ENCODE assay signal across 17 cellular contexts in genomic region chr5:138385660-138386059, GRCh38. TPM values are rescaled to one million over a fixed set of nuclear protein-coding genes. Genes with fewer than 3 reads are reported as not detected.
DNase-seq lines count a peak whose midpoint lies in the region; ATAC-seq and TF ChIP-seq lines count a peak whose summit lies in the region.
"Had no signal": no experiment of that assay in that cellular context is flagged by ENCODE, and none has a peak within 500 bp of the region (broad histone marks: within the 10 kb centered on the region; RNA-seq: fewer than 3 reads in every experiment).

No MANE protein-coding gene starts in this region.

- CTCF ChIA-PET in activated CD4-positive, alpha-beta T cell treated with anti-CD3 and anti-CD28 coated beads for 36 hours (lab: Charles Lee): no interaction called here

- peaks cover 31% of the 10 kb centered on the region for H3K36me3 Mint-ChIP-seq in activated CD4-positive, alpha-beta T cell treated with anti-CD3 and anti-CD28 coated beads for 36 hours (ENCODE audit: low read depth)
- peaks cover 41% of the 10 kb centered on the region for H3K36me3 Mint-ChIP-seq in activated CD4-positive, alpha-beta T cell treated with anti-CD3 and anti-CD28 coated beads, Interleukin-2, amount 10 ng/mL, durations not matched to agents 24 days and 14 days (ENCODE audit: low read depth)

- no peaks in the 10 kb centered on the region for H3K4me1 Mint-ChIP-seq in activated CD4-positive, alpha-beta T cell treated with anti-CD3 and anti-CD28 coated beads for 36 hours
- no peaks in the 10 kb centered on the region for H3K4me1 Mint-ChIP-seq in activated CD4-positive, alpha-beta T cell treated with anti-CD3 and anti-CD28 coated beads, Interleukin-2, amount 10 ng/mL, durations not matched to agents 24 days and 14 days

- H3K36me3 ChIP-seq in mucosa of descending colon (ENCODE audit: low read depth): peaks cover 16% of the 10 kb centered on the region

- intact Hi-C loops in activated CD4-positive, alpha-beta T cell treated with anti-CD3 and anti-CD28 coated beads for 36 hours (cut with DNase I, micrococcal nuclease): no loop called here
- intact Hi-C loops in activated CD4-positive, alpha-beta T cell treated with anti-CD3 and anti-CD28 coated beads, Interleukin-2, amount 10 ng/mL, durations not matched to agents 24 days and 14 days (cut with micrococcal nuclease): no loop called here
- intact Hi-C loops in dorsolateral prefrontal cortex (cut with DNase I) (no loop called here), mucosa of descending colon (cut with DNase I, micrococcal nuclease) (no loop called here)

- no peak for DNase-seq in activated CD4-positive, alpha-beta T cell treated with anti-CD3 and anti-CD28 coated beads for 36 hours
- no peak for DNase-seq in activated CD4-positive, alpha-beta T cell treated with anti-CD3 and anti-CD28 coated beads, Interleukin-2, amount 10 ng/mL, durations not matched to agents 24 days and 14 days
- DNase-seq in dorsolateral prefrontal cortex (no peak), pons (ENCODE audit: low spot score) (peak; percentile 81), superior temporal gyrus (ENCODE audit: extremely low spot score) (peak; percentile 32), mucosa of descending colon (no peak), germinal center (ENCODE audit: low spot score) (no peak), omental fat pad (ENCODE audit: low spot score) (no peak)
- DNase-seq: EL, NCI-H1436, NCI-H2029 treated with DMSO at 0.1 percent for 48 hours, NCI-H2227 treated with DMSO at 0.1 percent for 48 hours, NCI-H526 treated with DMSO at 0.1 percent for 48 hours, OCI-M1 had no signal

- POLR2A ChIA-PET in activated CD4-positive, alpha-beta T cell treated with anti-CD3 and anti-CD28 coated beads for 36 hours (lab: Charles Lee): no interaction called here

- no peaks in the 10 kb centered on the region for H3K9me3 ChIP-seq in mucosa of descending colon
- H3K9me3 ChIP-seq: BLaER1 had no signal

- no peaks in the 10 kb centered on the region for H3K27me3 Mint-ChIP-seq in activated CD4-positive, alpha-beta T cell treated with anti-CD3 and anti-CD28 coated beads for 36 hours
- no peaks in the 10 kb centered on the region for H3K27me3 Mint-ChIP-seq in activated CD4-positive, alpha-beta T cell treated with anti-CD3 and anti-CD28 coated beads, Interleukin-2, amount 10 ng/mL, durations not matched to agents 24 days and 14 days

- no peaks in the 10 kb centered on the region for H3K9me3 Mint-ChIP-seq in activated CD4-positive, alpha-beta T cell treated with anti-CD3 and anti-CD28 coated beads for 36 hours (ENCODE audit: low read depth)
- no peaks in the 10 kb centered on the region for H3K9me3 Mint-ChIP-seq in activated CD4-positive, alpha-beta T cell treated with anti-CD3 and anti-CD28 coated beads, Interleukin-2, amount 10 ng/mL, durations not matched to agents 24 days and 14 days

- no peak overlapping the region for H3K4me3 ChIP-seq in dorsolateral prefrontal cortex
- no peak overlapping the region for H3K4me3 ChIP-seq in mucosa of descending colon
- H3K4me3 ChIP-seq: BLaER1 had no signal

- H3K4me1 ChIP-seq in mucosa of descending colon (ENCODE audit: low read depth): no peaks in the 10 kb centered on the region
- H3K4me1 ChIP-seq: BLaER1 had no signal

- no peak overlapping the region for H3K4me3 Mint-ChIP-seq in activated CD4-positive, alpha-beta T cell treated with anti-CD3 and anti-CD28 coated beads for 36 hours
- no peak overlapping the region for H3K4me3 Mint-ChIP-seq in activated CD4-positive, alpha-beta T cell treated with anti-CD3 and anti-CD28 coated beads, Interleukin-2, amount 10 ng/mL, durations not matched to agents 24 days and 14 days

- peak overlapping the region; percentile 26 for H3K27ac Mint-ChIP-seq in activated CD4-positive, alpha-beta T cell treated with anti-CD3 and anti-CD28 coated beads for 36 hours
- H3K27ac Mint-ChIP-seq in activated CD4-positive, alpha-beta T cell treated with anti-CD3 and anti-CD28 coated beads, Interleukin-2, amount 10 ng/mL, durations not matched to agents 24 days and 14 days: no peak overlapping the region

- H3K27me3 ChIP-seq in dorsolateral prefrontal cortex: no peaks in the 10 kb centered on the region
- H3K27me3 ChIP-seq: BLaER1 had no signal

- TF ChIP-seq CTCF in dorsolateral prefrontal cortex (IDR thresholded peaks at IDR 0.05 in 54 of 56, conservative IDR thresholded peaks at IDR 0.05 in 2 of 56; ENCODE audit: low read depth in 1 of 56, partially characterized antibody in 56 of 56) (no peak), mucosa of descending colon (IDR thresholded peaks at IDR 0.05) (no peak), omental fat pad (IDR thresholded peaks at IDR 0.05) (no peak)

- H3K27ac ChIP-seq in dorsolateral prefrontal cortex: peak overlapping the region in 51 of 59 donors; percentile 2 to 85 (median 67)
- H3K27ac ChIP-seq: 22Rv1, BLaER1, HL-60 had no signal

- ATAC-seq in activated CD4-positive, alpha-beta T cell treated with anti-CD3 and anti-CD28 coated beads for 36 hours: no peak
- ATAC-seq in mucosa of descending colon (no peak), omental fat pad (ENCODE audit: low FRiP score) (no peak)

RNA-seq across cellular contexts. Expression of gene KDM3B, which starts 33.2 kb away (rescaled TPM):
- total RNA-seq in activated CD4-positive, alpha-beta T cell treated with anti-CD3 and anti-CD28 coated beads for 36 hours: 10 to 100 TPM; 39.0 to 40.9 TPM
- total RNA-seq in activated CD4-positive, alpha-beta T cell treated with anti-CD3 and anti-CD28 coated beads, Interleukin-2, amount 10 ng/mL, durations not matched to agents 24 days and 14 days: 48.7 and 52.7 TPM in 2 replicates
- total RNA-seq in dorsolateral prefrontal cortex: 10 to 100 TPM; 50.2 to 81.2 (median 66.4) TPM
- 10 to 100 TPM; 56.6 to 84.3 (median 71.7) TPM for total RNA-seq in mucosa of descending colon
- 10 to 100 TPM; 47.6 to 66.2 (median 54.1) TPM for total RNA-seq in omental fat pad

RNA-seq across cellular contexts. Expression of gene FAM53C, which starts 47.6 kb away (rescaled TPM):
- total RNA-seq in activated CD4-positive, alpha-beta T cell treated with anti-CD3 and anti-CD28 coated beads for 36 hours: 10 to 100 TPM; 22.8 to 25.9 TPM
- 24.1 and 27.1 TPM in 2 replicates for total RNA-seq in activated CD4-positive, alpha-beta T cell treated with anti-CD3 and anti-CD28 coated beads, Interleukin-2, amount 10 ng/mL, durations not matched to agents 24 days and 14 days
- total RNA-seq in dorsolateral prefrontal cortex (10 to 100 TPM; 31.8 to 57.6 (median 42.1) TPM), mucosa of descending colon (10 to 100 TPM; 14.4 to 33.5 (median 14.5) TPM), omental fat pad (10 to 100 TPM; 21.9 to 38.7 (median 25.3) TPM)

RNA-seq across cellular contexts. Expression of gene REEP2, which starts 53.2 kb away (rescaled TPM):
- 1 to 10 TPM; 4.0 to 5.6 TPM for total RNA-seq in activated CD4-positive, alpha-beta T cell treated with anti-CD3 and anti-CD28 coated beads for 36 hours
- 3.5 and 4.6 TPM in 2 replicates for total RNA-seq in activated CD4-positive, alpha-beta T cell treated with anti-CD3 and anti-CD28 coated beads, Interleukin-2, amount 10 ng/mL, durations not matched to agents 24 days and 14 days
- total RNA-seq in dorsolateral prefrontal cortex (100 to 1,000 TPM in 119 of 120 experiments, 10 to 100 TPM in 1; 68.4 to 279 (median 196) TPM), mucosa of descending colon (10 to 100 TPM in 1 of 3 donors, 1 to 10 TPM in 2; 1.0 to 16.3 (median 2.7) TPM), omental fat pad (1 to 10 TPM in 3 of 4 donors, under 1 TPM in 1; 0.84 to 7.0 (median 2.0) TPM)

RNA-seq across cellular contexts. Expression of gene CDC25C, which starts 54.1 kb away (rescaled TPM):
- total RNA-seq in activated CD4-positive, alpha-beta T cell treated with anti-CD3 and anti-CD28 coated beads for 36 hours: 10 to 100 TPM; 15.9 to 19.0 TPM
- total RNA-seq in activated CD4-positive, alpha-beta T cell treated with anti-CD3 and anti-CD28 coated beads, Interleukin-2, amount 10 ng/mL, durations not matched to agents 24 days and 14 days: 6.7 and 7.9 TPM in 2 replicates
- total RNA-seq in dorsolateral prefrontal cortex (1 to 10 TPM in 6 of 120 experiments, under 1 TPM in 37, not detected in 77; 0.23 to 1.5 (median 0.50) TPM), mucosa of descending colon (1 to 10 TPM in 2 of 3 donors, under 1 TPM in 1; 0.79 to 4.1 (median 1.3) TPM), omental fat pad (under 1 TPM in 2 of 4 donors, not detected in 2; 0.56 to 0.72 TPM)

Comparison
In these comparisons a context has a peak if more than half of its experiments do, and no peak if none do; other contexts are left out.
1. DNase-seq: peak in pons (single experiment) and superior temporal gyrus (single experiment); none in activated CD4-positive, alpha-beta T cell treated with anti-CD3 and anti-CD28 coated beads for 36 hours (single experiment), activated CD4-positive, alpha-beta T cell treated with anti-CD3 and anti-CD28 coated beads, Interleukin-2, amount 10 ng/mL, durations not matched to agents 24 days and 14 days (single experiment), dorsolateral prefrontal cortex (0 of 10), mucosa of descending colon (0 of 3), germinal center (single experiment) and omental fat pad (single experiment).
2. RNA of gene REEP2, which starts 53.2 kb away (total RNA-seq): 68.4 to 279 TPM in dorsolateral prefrontal cortex; 4.0 to 5.6 TPM in activated CD4-positive, alpha-beta T cell treated with anti-CD3 and anti-CD28 coated beads for 36 hours, 3.5 to 4.6 TPM in activated CD4-positive, alpha-beta T cell treated with anti-CD3 and anti-CD28 coated beads, Interleukin-2, amount 10 ng/mL, durations not matched to agents 24 days and 14 days, 1.0 to 16.3 TPM in mucosa of descending colon and 0.84 to 7.0 TPM in omental fat pad; every median in the first group is over 4 times any median in the second.